In the genomic region with DNA sequence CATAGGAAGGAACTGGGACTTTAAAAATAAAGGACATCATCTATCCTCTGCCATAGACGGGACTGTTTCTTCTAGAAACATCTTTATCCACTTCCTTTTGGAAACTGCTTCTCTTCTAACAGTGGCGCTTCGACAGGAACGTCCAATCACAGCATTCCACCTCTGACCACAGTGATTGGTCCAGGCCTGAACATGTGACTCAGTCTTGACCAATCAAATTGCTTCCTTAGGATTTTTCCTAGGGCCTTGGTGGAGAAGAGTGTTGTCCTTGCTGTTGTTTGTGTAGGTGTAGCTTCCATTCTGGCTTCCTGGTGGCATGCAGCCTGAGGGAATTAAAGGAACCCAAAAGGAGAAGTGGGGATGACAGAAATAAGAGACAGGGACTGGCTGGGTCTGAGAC, we compare ENCODE assay signal across 20 cellular contexts.
DNase-seq lines count a peak whose midpoint lies in the region; ATAC-seq, FAIRE-seq and TF ChIP-seq lines count a peak whose summit lies in the region.
"Had no signal": no experiment of that assay in that cellular context is flagged by ENCODE, and none has a peak within 500 bp of the region (broad histone marks: within the 10 kb centered on the region; RNA-seq: fewer than 3 reads in every experiment).

No MANE protein-coding gene starts in this region.

- TF ChIP-seq RAD21 in A549 (conservative IDR thresholded peaks at IDR 0.05 in 1 of 2, IDR thresholded peaks at IDR 0.05 in 1 of 2), result no peak

- no peak for ATAC-seq in A549
- no peak for ATAC-seq in WTC11
- ATAC-seq: HCT116 had no signal

- intact Hi-C loops in testis (cut with DNase I; ENCODE audit: low total_unique reads), result no loop called here
- intact Hi-C loops in tibial artery (cut with DNase I; ENCODE audit: low total_unique reads), result no loop called here

- no peaks in the 10 kb centered on the region for H3K27me3 ChIP-seq in testis
- peaks cover 0 to 3% of the 10 kb centered on the region in 2 donors for H3K27me3 ChIP-seq in tibial artery

- DNase-seq in A549 (ENCODE audit: low read depth in 1 of 2, low spot score in 1 of 2) (no peak), MV-4-11 (lab: John Stamatoyannopoulos, UW) (peak; percentile 33), WTC11 (ENCODE audit: low spot score) (no peak), testis (peak; percentile 26), tibial artery (no peak)
- DNase-seq in activated CD8-positive, alpha-beta memory T cell treated with anti-CD3 and anti-CD28 coated beads, Interleukin-2, amount 50 U/mL, for 4 hours, result no peak
- DNase-seq: AML-193; Caco-2; CD4-positive, alpha-beta T cell; GOT3; H7; HFFc6 had no signal

- FAIRE-seq in A549 (lab: Jason Lieb, UNC), result no peak
- FAIRE-seq: D721Med, G401.6, GM12891, GM18507 had no signal

- H3K9me3 Mint-ChIP-seq in WTC11, result peaks cover 10% of the 10 kb centered on the region
- H3K9me3 Mint-ChIP-seq: HFFc6 had no signal

- no peak overlapping the region for H3K27ac ChIP-seq in A549
- no peak overlapping the region for H3K27ac ChIP-seq in testis
- H3K27ac ChIP-seq in tibial artery, result no peak overlapping the region
- H3K27ac ChIP-seq: C4-2B, HL-60 had no signal

- H3K4me3 ChIP-seq in A549 (no peak overlapping the region), testis (no peak overlapping the region), tibial artery (no peak overlapping the region)

- no peaks in the 10 kb centered on the region for H3K36me3 Mint-ChIP-seq in WTC11

- H3K36me3 ChIP-seq in testis (ENCODE audit: low read depth, missing control alignments) (no peaks in the 10 kb centered on the region), tibial artery (no peaks in the 10 kb centered on the region)

- no peak for TF ChIP-seq EP300 in A549 (IDR thresholded peaks at IDR 0.05)

- TF ChIP-seq POLR2A in A549 (IDR thresholded peaks at IDR 0.05; ENCODE audit: low read length) (no peak), testis (IDR thresholded peaks at IDR 0.05) (no peak)

- POLR2A ChIA-PET in A549 (lab: Yijun Ruan, JAX) (no interaction called here), WTC11 (lab: Charles Lee) (no interaction called here)

- CTCF ChIA-PET in A549 (lab: Yijun Ruan, JAX) (interaction anchor here (0.9 kb wide), 1 partner anchor 12 kb away, joined by 3 read pairs; no protein-coding TSS in a partner anchor), WTC11 (lab: Charles Lee) (no interaction called here)

- H3K4me3 Mint-ChIP-seq in WTC11, result no peak overlapping the region
- H3K4me3 Mint-ChIP-seq: CD4-positive, alpha-beta T cell; HFFc6; IgD-negative memory B cell had no signal

- 68% methylated on average over 4 of the region's 4 CpGs for WGBS in A549 (ENCODE audit: missing lambda C conversion rate)
- WGBS in testis, 2 donors, result 79 to 85% methylated on average over 4 of the region's 4 CpGs

- H3K4me1 Mint-ChIP-seq in WTC11, result peaks cover 20% of the 10 kb centered on the region

- TF ChIP-seq CTCF in A549 (IDR thresholded peaks at IDR 0.05) (no peak), WTC11 (IDR thresholded peaks at IDR 0.05) (no peak), testis (IDR thresholded peaks at IDR 0.05) (no peak), tibial artery (IDR thresholded peaks at IDR 0.05) (no peak)

- H3K27ac Mint-ChIP-seq in WTC11, result no peak overlapping the region
- H3K27ac Mint-ChIP-seq: CD4-positive, alpha-beta T cell; HFFc6; IgD-negative memory B cell had no signal

- no peaks in the 10 kb centered on the region for H3K27me3 Mint-ChIP-seq in WTC11 (ENCODE audit: low read depth)
- H3K27me3 Mint-ChIP-seq: CD4-positive, alpha-beta T cell had no signal

- H3K4me1 ChIP-seq in A549 (no peaks in the 10 kb centered on the region), testis (no peaks in the 10 kb centered on the region), tibial artery (no peaks in the 10 kb centered on the region)

- H3K9me3 ChIP-seq in A549, result peaks cover 5% of the 10 kb centered on the region; the same call in 2 of the 3 replicates
- no peaks in the 10 kb centered on the region for H3K9me3 ChIP-seq in testis
- H3K9me3 ChIP-seq in tibial artery, result no peaks in the 10 kb centered on the region
- H3K9me3 ChIP-seq: Caco-2 had no signal

- no peak overlapping the region for H3K4me2 ChIP-seq in A549

TF ChIP-seq in A549, 52 proteins besides CTCF, POLR2A, EP300 and RAD21:
- TF ChIP-seq, protein P1, sequence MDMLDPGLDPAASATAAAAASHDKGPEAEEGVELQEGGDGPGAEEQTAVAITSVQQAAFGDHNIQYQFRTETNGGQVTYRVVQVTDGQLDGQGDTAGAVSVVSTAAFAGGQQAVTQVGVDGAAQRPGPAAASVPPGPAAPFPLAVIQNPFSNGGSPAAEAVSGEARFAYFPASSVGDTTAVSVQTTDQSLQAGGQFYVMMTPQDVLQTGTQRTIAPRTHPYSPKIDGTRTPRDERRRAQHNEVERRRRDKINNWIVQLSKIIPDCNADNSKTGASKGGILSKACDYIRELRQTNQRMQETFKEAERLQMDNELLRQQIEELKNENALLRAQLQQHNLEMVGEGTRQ (IDR thresholded peaks at IDR 0.05), result peak; percentile 30; the same call in 1 of the 2 replicates
- TF ChIP-seq HEYL (CRISPR knock-in tag; IDR thresholded peaks at IDR 0.05), result no peak

TF ChIP-seq in WTC11, 78 proteins besides CTCF, POLR2A, EP300 and RAD21:
- TF ChIP-seq, protein P2, sequence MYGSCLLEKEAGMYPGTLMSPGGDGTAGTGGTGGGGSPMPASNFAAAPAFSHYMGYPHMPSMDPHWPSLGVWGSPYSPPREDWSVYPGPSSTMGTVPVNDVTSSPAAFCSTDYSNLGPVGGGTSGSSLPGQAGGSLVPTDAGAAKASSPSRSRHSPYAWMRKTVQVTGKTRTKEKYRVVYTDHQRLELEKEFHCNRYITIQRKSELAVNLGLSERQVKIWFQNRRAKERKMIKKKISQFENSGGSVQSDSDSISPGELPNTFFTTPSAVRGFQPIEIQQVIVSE (CRISPR knock-in tag; IDR thresholded peaks at IDR 0.05; ENCODE audit: borderline replicate concordance), result no peak
- TF ChIP-seq, protein P1 (CRISPR knock-in tag; IDR thresholded peaks at IDR 0.05), result peak; percentile 54
- TF ChIP-seq, protein P3, sequence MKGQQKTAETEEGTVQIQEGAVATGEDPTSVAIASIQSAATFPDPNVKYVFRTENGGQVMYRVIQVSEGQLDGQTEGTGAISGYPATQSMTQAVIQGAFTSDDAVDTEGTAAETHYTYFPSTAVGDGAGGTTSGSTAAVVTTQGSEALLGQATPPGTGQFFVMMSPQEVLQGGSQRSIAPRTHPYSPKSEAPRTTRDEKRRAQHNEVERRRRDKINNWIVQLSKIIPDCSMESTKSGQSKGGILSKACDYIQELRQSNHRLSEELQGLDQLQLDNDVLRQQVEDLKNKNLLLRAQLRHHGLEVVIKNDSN (CRISPR knock-in tag; IDR thresholded peaks at IDR 0.05), result peak; percentile 29; the same call in 1 of the 2 replicates
- TF ChIP-seq NFYB (CRISPR knock-in tag; conservative IDR thresholded peaks at IDR 0.05; ENCODE audit: low read depth), result 0 out of 2 replicates have a peak, but pooled peaks have one; percentile 26

Comparison
In these comparisons a context has a peak if more than half of its experiments do, and no peak if none do; other contexts are left out.
1. DNase-seq: peak in MV-4-11 (single experiment) and testis (single experiment); none in A549 (0 of 2), WTC11 (single experiment), activated CD8-positive, alpha-beta memory T cell treated with anti-CD3 and anti-CD28 coated beads, Interleukin-2, amount 50 U/mL, for 4 hours (single experiment) and tibial artery (0 of 2).